19 cellular contexts compared by ENCODE assay signal in the genomic region with DNA sequence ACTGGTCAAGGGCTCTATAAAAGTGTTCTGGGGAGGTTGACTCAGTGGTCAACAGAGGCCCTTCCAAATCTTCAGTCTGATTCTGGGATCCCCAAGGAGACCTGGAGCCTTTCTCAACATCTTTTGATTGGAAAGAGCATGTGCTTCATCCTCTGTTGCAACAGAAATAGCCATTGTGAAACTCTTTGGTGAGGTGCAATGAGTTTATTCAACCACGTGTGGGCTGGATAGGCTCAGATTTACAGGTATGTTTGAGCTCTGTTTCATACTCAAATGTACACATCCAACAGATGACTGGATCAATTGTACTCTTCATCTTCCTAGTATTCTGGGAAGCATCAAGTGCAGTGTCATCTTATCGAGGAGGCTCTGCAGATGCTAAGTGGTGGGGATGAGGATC.
"Had no signal": no experiment of that assay in that cellular context is flagged by ENCODE, and none has a peak within 500 bp of the region (broad histone marks: within the 10 kb centered on the region; RNA-seq: fewer than 3 reads in every experiment).

No MANE protein-coding gene starts in this region.

- H3K4me1 Mint-ChIP-seq: activated naive CD4-positive, alpha-beta T cell treated with anti-CD3 and anti-CD28 coated beads, Interleukin-2, amount 10 ng/mL, durations not matched to agents 7 days and 5 days had no signal

- DNase-seq: activated naive CD4-positive, alpha-beta T cell treated with anti-CD3 and anti-CD28 coated beads, Interleukin-2, amount 10 ng/mL, durations not matched to agents 7 days and 5 days; activated T-cell treated with anti-CD3 and anti-CD28 coated beads for 4 hours; cerebellar nuclear complex; effector CD4-positive, alpha-beta T cell; foreskin keratinocyte; hippocampal formation; islet precursor cell; left colon; nephron progenitor cell; nucleus accumbens; sigmoid colon; spleen; stimulated activated CD8-positive, alpha-beta memory T cell treated with anti-CD3 and anti-CD28 coated beads, Interleukin-4, amount 100 ng/mL, for 48 hours; stimulated activated naive CD4-positive, alpha-beta T cell; T-helper 1 cell; T1000; thyroid gland had no signal

- H3K27ac Mint-ChIP-seq: activated naive CD4-positive, alpha-beta T cell treated with anti-CD3 and anti-CD28 coated beads, Interleukin-2, amount 10 ng/mL, durations not matched to agents 7 days and 5 days had no signal

- H3K9me3 Mint-ChIP-seq: activated naive CD4-positive, alpha-beta T cell treated with anti-CD3 and anti-CD28 coated beads, Interleukin-2, amount 10 ng/mL, durations not matched to agents 7 days and 5 days had no signal

- ATAC-seq: activated CD4-positive, CD25-positive, alpha-beta regulatory T cell treated with anti-CD3 and anti-CD28 coated beads, Interleukin-2, amount 50 U/mL, for 24 hours; foreskin keratinocyte; left colon had no signal

- H3K9me3 ChIP-seq: ascending aorta, sigmoid colon, spleen, thyroid gland had no signal

- H3K36me3 ChIP-seq: ascending aorta, sigmoid colon, spleen, thyroid gland had no signal

- H3K27me3 ChIP-seq: ascending aorta, foreskin keratinocyte, sigmoid colon, spleen, thyroid gland had no signal

- H3K36me3 Mint-ChIP-seq: activated naive CD4-positive, alpha-beta T cell treated with anti-CD3 and anti-CD28 coated beads, Interleukin-2, amount 10 ng/mL, durations not matched to agents 7 days and 5 days had no signal

- H3K4me1 ChIP-seq: ascending aorta, foreskin keratinocyte, sigmoid colon, spleen, thyroid gland had no signal

- H3K4me3 ChIP-seq: ascending aorta, sigmoid colon, spleen, thyroid gland had no signal

- H3K27ac ChIP-seq: ascending aorta, foreskin keratinocyte, sigmoid colon, spleen, thyroid gland had no signal

- H3K4me3 Mint-ChIP-seq: activated naive CD4-positive, alpha-beta T cell treated with anti-CD3 and anti-CD28 coated beads, Interleukin-2, amount 10 ng/mL, durations not matched to agents 7 days and 5 days; nephron progenitor cell had no signal
